13 cellular contexts compared by ENCODE assay signal in the genomic region with DNA sequence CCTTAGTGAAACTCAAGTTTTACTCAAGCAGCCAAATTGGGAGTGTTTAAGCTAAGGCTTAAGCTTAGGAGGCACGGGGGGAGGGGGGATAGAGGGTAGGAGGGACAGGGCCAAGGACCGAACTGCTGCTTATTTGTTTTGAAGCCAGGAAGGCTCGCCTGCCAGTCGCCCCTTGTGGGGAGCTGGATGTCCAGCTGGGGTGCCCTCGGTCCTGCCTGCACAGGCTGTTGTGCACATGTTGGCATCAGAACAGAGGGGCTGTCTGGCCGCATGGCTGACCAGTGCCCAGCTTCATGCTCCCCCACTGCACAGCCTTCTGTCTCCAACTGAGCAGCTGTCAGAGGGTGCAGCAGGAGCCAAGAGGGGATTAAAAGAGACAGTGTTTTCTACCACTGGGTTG. TPM values are rescaled to one million over a fixed set of nuclear protein-coding genes. Genes with fewer than 3 reads are reported as not detected.
DNase-seq lines count a peak whose midpoint lies in the region; TF ChIP-seq lines count a peak whose summit lies in the region.
"Had no signal": no experiment of that assay in that cellular context is flagged by ENCODE, and none has a peak within 500 bp of the region (broad histone marks: within the 10 kb centered on the region; RNA-seq: fewer than 3 reads in every experiment).

No MANE protein-coding gene starts in this region.

- H3K9me3 ChIP-seq in mesodermal cell (ENCODE audit: control insufficient read depth, low read length) (no peaks in the 10 kb centered on the region), skeletal muscle tissue (ENCODE audit: control insufficient read depth in 3 of 3, low read length in 3 of 3) (no peaks in the 10 kb centered on the region), A673 (ENCODE audit: low read depth, low read length, poor library complexity, severe bottlenecking) (no peaks in the 10 kb centered on the region)

- H3K27me3 ChIP-seq in skeletal muscle tissue (ENCODE audit: control insufficient read depth in 3 of 3, insufficient read depth in 3 of 3, low read length in 3 of 3) = no peaks in the 10 kb centered on the region
- peaks cover 4% of the 10 kb centered on the region for H3K27me3 ChIP-seq in A673 (replicated peaks; ENCODE audit: insufficient read depth, low read depth, low read length, poor library complexity)

- intact Hi-C loops in A673 (cut with micrococcal nuclease; ENCODE audit: unreplicated experiment) = no loop called here

- 75% methylated on average over 5 to 6 of the region's 6 CpGs for WGBS in mesodermal cell (ENCODE audit: insufficient coverage in 2 of 2), 2 experiments

- H3K36me3 ChIP-seq in mesodermal cell (ENCODE audit: control insufficient read depth, insufficient read depth, low read length) = peaks cover under 1% of the 10 kb centered on the region
- peaks cover 0 to 6% (median 6%) of the 10 kb centered on the region in 3 donors for H3K36me3 ChIP-seq in skeletal muscle tissue (ENCODE audit: control insufficient read depth in 3 of 3, insufficient read depth in 3 of 3, low read length in 3 of 3)
- H3K36me3 ChIP-seq in A673 (ENCODE audit: insufficient read depth, low read length, poor library complexity, severe bottlenecking) = no peaks in the 10 kb centered on the region

- peak; percentile 82 for DNase-seq in NCI-H1694 (lab: John Stamatoyannopoulos, UW)
- DNase-seq in A673 (ENCODE audit: low spot score) = no peak
- DNase-seq in RWPE1 (ENCODE audit: low spot score) = no peak
- DNase-seq in A172 (ENCODE audit: low spot score) = no peak
- DNase-seq: activated naive CD8-positive, alpha-beta T cell treated with anti-CD3 and anti-CD28 coated beads for 36 hours; activated T-cell treated with anti-CD3 and anti-CD28 coated beads for 4 hours; mammary epithelial cell; stimulated activated CD4-positive, alpha-beta T cell treated with anti-CD3 and anti-CD28 coated beads, Interleukin-4, amount 100 ng/mL, for 1 hour; T-cell had no signal

- POLR2A ChIA-PET in A673 (lab: Charles Lee; ENCODE audit: low non-redundant PET) = interaction anchor here (0.6 kb wide), 2 partner anchors 10 to 703 kb away, joined by 5 to 9 read pairs; a partner anchor contains a TSS
- POLR2A ChIA-PET in RWPE1 (lab: Yijun Ruan, JAX; ENCODE audit: low non-redundant PET) = no interaction called here

- CTCF ChIA-PET in A673 (lab: Charles Lee) = no interaction called here
- CTCF ChIA-PET in RWPE1 (lab: Yijun Ruan, JAX) = no interaction called here

- H3K9ac ChIP-seq in skeletal muscle tissue (ENCODE audit: low read depth in 1 of 3, low read length in 3 of 3) = peak overlapping the region in 1 of 3 donors; percentile 33

- TF ChIP-seq CTCF in A673 (conservative IDR thresholded peaks at IDR 0.05; ENCODE audit: low read depth, low read length) (no peak), RWPE1 (conservative IDR thresholded peaks at IDR 0.05; ENCODE audit: low read depth) (no peak)

- H3K4me1 ChIP-seq in mesodermal cell (ENCODE audit: control insufficient read depth, insufficient read depth, low read length, poor library complexity, severe bottlenecking) = no peaks in the 10 kb centered on the region
- peaks cover 26 to 36% (median 28%) of the 10 kb centered on the region in 3 donors for H3K4me1 ChIP-seq in skeletal muscle tissue (ENCODE audit: control insufficient read depth in 3 of 3, insufficient read depth in 3 of 3, low read length in 3 of 3)
- peaks cover 11% of the 10 kb centered on the region for H3K4me1 ChIP-seq in A673 (ENCODE audit: insufficient read depth, low read length, poor library complexity, severe bottlenecking)

- no TSS peak for BruUV-seq in A673 (replicated peaks; lab: Mats Ljungman, UMichigan)

- peak overlapping the region; percentile 60 for H3K27ac ChIP-seq in cingulate gyrus (ENCODE audit: low read depth, low read length)
- H3K27ac ChIP-seq in mesodermal cell (ENCODE audit: low read depth, low read length, severe bottlenecking) = peak overlapping the region; percentile 23
- H3K27ac ChIP-seq in skeletal muscle tissue (ENCODE audit: low read depth, low read length) = peak overlapping the region; percentile 36
- H3K27ac ChIP-seq in A673 (ENCODE audit: low read depth, low read length, poor library complexity, severe bottlenecking) = no peak overlapping the region
- H3K27ac ChIP-seq in RWPE1 = no peak overlapping the region
- H3K27ac ChIP-seq: epithelial cell of prostate had no signal

- no peak overlapping the region for H3K4me3 ChIP-seq in mesodermal cell (ENCODE audit: extremely low read depth, insufficient read depth, low read length, poor library complexity, severe bottlenecking)
- H3K4me3 ChIP-seq in skeletal muscle tissue (ENCODE audit: low read length in 3 of 3) = no peak overlapping the region
- H3K4me3 ChIP-seq in A673 (ENCODE audit: low read depth, low read length, poor library complexity, severe bottlenecking) = no peak overlapping the region

RNA-seq across cellular contexts. Expression of a gene that starts 53.4 kb away (rescaled TPM):
- polyA plus RNA-seq in mesodermal cell (2013, experiment 1 of 2) = 60.4 TPM
- 45.8 TPM for polyA plus RNA-seq in mesodermal cell (2013, experiment 2 of 2)
- total RNA-seq in skeletal muscle tissue (28.7 TPM), A673 (2021) (1.2 and 1.7 TPM in 2 replicates)
- 3.1 and 4.5 TPM in 2 replicates for total RNA-seq in A172 (2014; rRNA removed; shearing (Covaris generic))

Comparison
In these comparisons a context has a peak if more than half of its experiments do, and no peak if none do; other contexts are left out.
1. H3K27ac ChIP-seq: peak in cingulate gyrus (single experiment), mesodermal cell (single experiment) and skeletal muscle tissue (single experiment); none in A673 (single experiment) and RWPE1 (single experiment).